Comparison of ENCODE assay signal across 9 cellular contexts in the genomic region with DNA sequence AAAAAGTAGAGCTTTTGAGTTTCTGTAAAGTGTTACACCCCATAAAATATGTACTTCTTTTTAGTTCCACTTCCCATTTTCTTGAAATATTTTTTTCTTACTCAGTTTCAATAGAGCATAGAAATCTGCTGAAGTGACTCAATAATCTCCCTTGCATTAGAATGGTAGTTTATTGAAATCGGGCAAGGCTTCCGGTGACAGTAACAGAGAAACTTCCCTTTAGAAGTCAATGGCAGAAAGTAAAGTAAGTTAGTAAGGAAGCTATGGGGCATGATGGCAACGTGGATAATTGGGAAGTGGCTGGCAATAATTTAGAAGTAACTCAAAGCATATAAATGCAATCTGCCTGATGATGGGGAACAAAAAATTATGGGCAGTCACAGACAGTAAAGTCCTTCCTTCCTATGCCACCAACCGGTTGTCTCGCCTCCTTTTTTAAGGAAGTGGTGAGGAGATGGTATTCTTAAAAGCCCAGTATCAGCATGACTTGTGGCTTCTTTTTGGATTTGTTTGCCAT. TPM values are rescaled to one million over a fixed set of nuclear protein-coding genes. Genes with fewer than 3 reads are reported as not detected.
A peak's percentile ranks its signal among the peaks of the same experiment; 100 is the strongest.
DNase-seq lines count a peak whose midpoint lies in the region; ATAC-seq, FAIRE-seq and TF ChIP-seq lines count a peak whose summit lies in the region.
"Had no signal": no experiment of that assay in that cellular context is flagged by ENCODE, and none has a peak within 500 bp of the region (broad histone marks: within the 10 kb centered on the region; RNA-seq: fewer than 3 reads in every experiment).

No MANE protein-coding gene starts in this region.

- no TSS peak for BruUV-seq in GM12878 (replicated peaks; lab: Mats Ljungman, UMichigan)

- no peak for TF ChIP-seq RAD21 in GM12878 (IDR thresholded peaks at IDR 0.05; ENCODE audit: insufficient read depth, low read depth, low read length)

- H3K4me1 ChIP-seq in GM12878 (ENCODE audit: control insufficient read depth, insufficient read depth, low read length) (no peaks in the 10 kb centered on the region; the same call in 1 of the 2 replicates), colonic mucosa (no peaks in the 10 kb centered on the region)

- WGBS in GM12878 (ENCODE audit: insufficient coverage, insufficient replicate concordance, low lambda C conversion rate, missing lambda C conversion rate): 0% methylated on average over 5 of the region's 5 CpGs

- in situ Hi-C loops in GM12878 (cut with MboI): no loop called here

- no peaks in the 10 kb centered on the region for H3K27me3 ChIP-seq in GM12878 (replicated peaks in 1 of 2; ENCODE audit: control insufficient read depth in 2 of 2, insufficient read depth in 2 of 2, low read length in 1 of 2)
- H3K27me3 ChIP-seq in colonic mucosa: no peaks in the 10 kb centered on the region

- TF ChIP-seq EP300 in GM12878 (IDR thresholded peaks at IDR 0.05; ENCODE audit: borderline replicate concordance in 1 of 2, control insufficient read depth in 1 of 2, low read depth in 2 of 2, low read length in 2 of 2): peak in 1 of 2 experiments; percentile 64; a peak in 1 of 4 replicates

- intact Hi-C loops in GM12878 (cut with micrococcal nuclease; ENCODE audit: unreplicated experiment): loop anchor here (2.0 to 10.0 kb wide), 4 partner anchors 33 to 487 kb away; no protein-coding TSS in a partner anchor
- intact Hi-C loops in colonic mucosa (cut with DNase I): no loop called here

- FAIRE-seq in GM12878 (lab: Jason Lieb, UNC): no peak

- H3K79me2 ChIP-seq in GM12878 (ENCODE audit: control insufficient read depth, insufficient read depth, low read length): peaks cover 19% of the 10 kb centered on the region

- H3K27ac ChIP-seq in GM12878 (ENCODE audit: control insufficient read depth, insufficient read depth) (peak overlapping the region; percentile 85), colonic mucosa (no peak overlapping the region)

- POLR2A ChIA-PET in GM12878 (lab: Charles Lee): interaction anchor here (1.3 to 3.0 kb wide), 4 partner anchors 10 to 41 kb away, joined by 3 to 12 read pairs (median 4); no protein-coding TSS in a partner anchor

- ATAC-seq in GM18508 (IDR thresholded peaks at IDR 0.05; ENCODE audit: insufficient read depth, unreplicated experiment) (peak; percentile 66), GM21529 (IDR thresholded peaks at IDR 0.05; ENCODE audit: unreplicated experiment) (peak; percentile 62), HG03469 (IDR thresholded peaks at IDR 0.05; ENCODE audit: unreplicated experiment) (peak; percentile 66), GM12878 (peak; percentile 62)

- H4K20me1 ChIP-seq in GM12878 (ENCODE audit: control insufficient read depth, insufficient read depth): no peaks in the 10 kb centered on the region

- H3K4me3 ChIP-seq in GM12878 (peak overlapping the region; percentile 33), colonic mucosa (no peak overlapping the region)

- H3K9me3 ChIP-seq in GM12878 (replicated peaks; ENCODE audit: control insufficient read depth, insufficient read depth, low read length): no peaks in the 10 kb centered on the region
- no peaks in the 10 kb centered on the region for H3K9me3 ChIP-seq in colonic mucosa

- TF ChIP-seq CTCF in GM12878 (IDR thresholded peaks at IDR 0.05 in 2 of 3, conservative IDR thresholded peaks at IDR 0.05 in 1 of 3; ENCODE audit: control insufficient read depth in 2 of 3, extremely low read depth in 1 of 3, insufficient read depth in 1 of 3, low read depth in 3 of 3, low read length in 3 of 3): no peak
- TF ChIP-seq CTCF in colonic mucosa (IDR thresholded peaks at IDR 0.05): no peak

- H3K36me3 ChIP-seq in GM12878 (ENCODE audit: control insufficient read depth in 2 of 2, insufficient read depth in 2 of 2, low read length in 1 of 2) (no peaks in the 10 kb centered on the region), colonic mucosa (no peaks in the 10 kb centered on the region)

- CTCF ChIA-PET in GM12878 (lab: Yijun Ruan, JAX): interaction anchor here (0.9 to 9.6 kb wide), 6 partner anchors 26 to 42 kb away, joined by 3 to 73 read pairs (median 6); no protein-coding TSS in a partner anchor

- SMC1A ChIA-PET in GM12878 (lab: Charles Lee; ENCODE audit: uncharacterized antibody, unreplicated experiment): interaction anchor here (0.7 to 15.2 kb wide), 11 partner anchors 9 to 56 kb away, joined by 3 to 157 read pairs (median 12); no protein-coding TSS in a partner anchor

- TF ChIP-seq POLR2A in GM12878 (IDR thresholded peaks at IDR 0.05; ENCODE audit: low read depth, low read length): no peak

- peak overlapping the region; percentile 73 for H3K4me2 ChIP-seq in GM12878 (ENCODE audit: control insufficient read depth, insufficient read depth)

- no peak overlapping the region for H2AFZ ChIP-seq in GM12878 (ENCODE audit: control insufficient read depth, low read depth, low read length)

- no peak for DNase-seq in GM12878 (ENCODE audit: low read depth, low spot score)
- DNase-seq in stimulated activated CD4-positive, alpha-beta T cell treated with anti-CD3 and anti-CD28 coated beads, Interleukin-2, amount 100 ng/mL, for 48 hours: no peak
- no peak for DNase-seq in colonic mucosa
- no peak for DNase-seq in 8988T
- DNase-seq in cortex of kidney (lab: John Stamatoyannopoulos, UW): no peak
- DNase-seq: activated naive CD4-positive, alpha-beta T cell treated with Interleukin-2 at 50 U/mL for 16 hours had no signal

- RAD21 ChIA-PET in GM12878 (lab: Charles Lee; ENCODE audit: unreplicated experiment): interaction anchor here (0.8 to 14.7 kb wide), 9 partner anchors 8 to 42 kb away, joined by 3 to 183 read pairs (median 15); a partner anchor contains a TSS

- no peak overlapping the region for H3K9ac ChIP-seq in GM12878 (ENCODE audit: control insufficient read depth, insufficient read depth, low read length)
- H3K9ac ChIP-seq in colonic mucosa (ENCODE audit: low read depth in 2 of 2, low read length in 2 of 2): no peak overlapping the region

TF ChIP-seq in GM12878, 131 proteins besides CTCF, POLR2A, EP300 and RAD21 (continues in another document):
- TF ChIP-seq JUNB (IDR thresholded peaks at IDR 0.05) (peak; percentile 71), RFX5 (IDR thresholded peaks at IDR 0.05; ENCODE audit: low read depth, low read length) (no peak), NFIC (IDR thresholded peaks at IDR 0.05; ENCODE audit: low read depth, low read length) (peak; percentile 78), BHLHE40 (IDR thresholded peaks at IDR 0.05; ENCODE audit: borderline replicate concordance in 1 of 2, low read depth in 2 of 2, low read length in 1 of 2) (no peak)

RNA-seq across cellular contexts. Expression of a gene that starts 7.6 kb away (rescaled TPM):
- total RNA-seq in GM12878 (2013; cell fraction: nucleolus; rRNA removed): 65.7 and 67.4 TPM in 2 replicates
- total RNA-seq in GM12878 (2014; rRNA removed) (30.0 and 33.1 TPM in 2 replicates), GM12878 (2014; rRNA removed; fragmentation: Illumina TruSeq; extraction: Trizol) (39.9 and 41.1 TPM in 2 replicates), GM12878 (2021) (30.2 and 32.4 TPM in 2 replicates), colonic mucosa (10 to 100 TPM in 1 of 2 donors, 1 to 10 TPM in 1; 7.7 to 18.6 TPM)
- polyA plus RNA-seq in GM12878 (2011; ENCODE audit: low read depth): 25.8 TPM
- polyA plus RNA-seq in GM12878 (2011; rRNA removed) (73.9 and 95.7 TPM in 2 replicates), GM12878 (2014; fragmentation: Illumina TruSeq; extraction: Trizol) (34.4 and 41.9 TPM in 2 replicates), GM12878 (2014; fragmentation: Nextera tagmentation; extraction: Ambion mirVana) (10 to 100 TPM; 12.0 to 12.3 TPM), GM12878 (2014; rRNA removed) (18.6 and 19.7 TPM in 2 replicates), GM12878 (2016; fragmentation: Nextera tagmentation; extraction: Ambion mirVana) (1 to 10 TPM; 6.2 to 6.5 TPM)
- 33.4 and 34.5 TPM in 2 replicates for polyA plus RNA-seq in GM12878 (2011; cell fraction: cytosol; rRNA removed)
- 64.2 and 77.9 TPM in 2 replicates for polyA plus RNA-seq in GM12878 (2011; cell fraction: nucleus; rRNA removed)
- 30.6 and 32.9 TPM in 2 replicates for polyA plus RNA-seq in GM12878 (2012)
- polyA minus RNA-seq in GM12878 (2011; rRNA and poly(A)+ RNA removed): 93.5 and 121 TPM in 2 replicates
- polyA minus RNA-seq in GM12878 (2011; cell fraction: cytosol; rRNA and poly(A)+ RNA removed): 30.1 and 41.7 TPM in 2 replicates
- 28.0 and 33.8 TPM in 2 replicates for polyA minus RNA-seq in GM12878 (2011; cell fraction: nucleus; rRNA and poly(A)+ RNA removed)

RNA-seq across cellular contexts. Expression of a gene that starts 60.0 kb away (rescaled TPM):
- total RNA-seq in GM12878 (2013; cell fraction: nucleolus; rRNA removed): 5.9 and 6.2 TPM in 2 replicates
- total RNA-seq in GM12878 (2014; rRNA removed) (9.7 and 12.9 TPM in 2 replicates), GM12878 (2014; rRNA removed; fragmentation: Illumina TruSeq; extraction: Trizol) (11.9 and 12.7 TPM in 2 replicates), GM12878 (2021) (8.0 and 8.3 TPM in 2 replicates), colonic mucosa (10 to 100 TPM; 17.2 to 22.2 TPM)
- 3.4 TPM for polyA plus RNA-seq in GM12878 (2011; ENCODE audit: low read depth)
- polyA plus RNA-seq in GM12878 (2011; rRNA removed) (15.6 and 24.8 TPM in 2 replicates), GM12878 (2014; fragmentation: Illumina TruSeq; extraction: Trizol) (11.7 and 16.8 TPM in 2 replicates), GM12878 (2014; fragmentation: Nextera tagmentation; extraction: Ambion mirVana) (10 to 100 TPM; 14.9 to 19.2 TPM), GM12878 (2014; rRNA removed) (8.0 and 10.0 TPM in 2 replicates), GM12878 (2016; fragmentation: Nextera tagmentation; extraction: Ambion mirVana) (10 to 100 TPM; 13.7 to 13.8 TPM)
- 4.5 and 7.4 TPM in 2 replicates for polyA plus RNA-seq in GM12878 (2011; cell fraction: cytosol; rRNA removed)
- polyA plus RNA-seq in GM12878 (2011; cell fraction: nucleus; rRNA removed): 3.6 and 5.1 TPM in 2 replicates
- polyA plus RNA-seq in GM12878 (2012): 7.4 and 8.8 TPM in 2 replicates
- 3.5 and 7.0 TPM in 2 replicates for polyA minus RNA-seq in GM12878 (2011; rRNA and poly(A)+ RNA removed)
- polyA minus RNA-seq in GM12878 (2011; cell fraction: cytosol; rRNA and poly(A)+ RNA removed): 2.7 and 4.3 TPM in 2 replicates
- polyA minus RNA-seq in GM12878 (2011; cell fraction: nucleus; rRNA and poly(A)+ RNA removed): 3.3 and 3.5 TPM in 2 replicates
